8 cellular contexts compared by ENCODE assay signal in the genomic region with DNA sequence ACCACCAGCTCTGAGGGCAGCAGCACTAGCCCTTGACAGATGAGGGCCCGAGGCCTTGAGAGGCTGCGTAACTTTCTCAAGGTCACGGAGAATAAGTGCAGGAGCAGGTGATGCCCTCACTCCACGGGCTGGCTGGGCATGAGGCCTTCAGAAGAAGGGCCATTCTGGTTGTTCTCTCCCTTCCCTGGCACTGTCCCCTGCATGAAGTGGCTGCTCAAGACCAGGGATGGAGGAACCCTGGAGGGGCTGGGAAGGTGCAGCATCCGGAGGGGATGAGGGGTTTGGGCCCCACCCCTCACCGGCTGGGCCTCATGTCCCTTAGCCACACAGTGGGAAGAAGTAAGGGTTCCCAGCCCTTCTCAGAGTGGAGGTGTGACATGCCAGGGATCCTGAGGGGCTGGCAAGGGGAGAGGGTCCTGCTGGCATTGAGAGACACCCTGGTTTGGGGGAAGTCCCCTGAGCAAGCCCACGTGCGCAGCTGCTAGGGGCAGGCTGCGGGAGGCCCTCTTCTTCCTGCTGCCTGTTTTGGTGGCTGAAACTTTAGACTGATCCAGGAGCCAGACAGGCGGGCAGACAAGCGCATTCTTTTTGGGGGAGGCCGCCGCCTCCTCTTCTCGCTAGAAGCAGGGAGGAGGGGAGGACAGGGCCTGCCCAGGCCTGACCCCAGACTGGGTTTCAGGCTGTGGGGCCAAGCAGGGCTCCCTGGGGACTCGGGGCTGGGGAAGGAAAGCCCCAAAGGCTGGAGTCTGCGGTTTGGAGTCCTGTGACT.
A peak's percentile ranks its signal among the peaks of the same experiment; 100 is the strongest.
DNase-seq lines count a peak whose midpoint lies in the region; ATAC-seq, FAIRE-seq and TF ChIP-seq lines count a peak whose summit lies in the region.

No MANE protein-coding gene starts in this region.

- TF ChIP-seq CTCF in GM20000 (IDR thresholded peaks at IDR 0.05; ENCODE audit: extremely low read depth, missing control alignments) (no peak), astrocyte (IDR thresholded peaks at IDR 0.05; ENCODE audit: insufficient read depth, low read depth, low read length) (no peak), upper lobe of left lung (IDR thresholded peaks at IDR 0.05) (no peak)

- H3K9ac ChIP-seq in astrocyte (ENCODE audit: low read length) (peak overlapping the region; percentile 10), Karpas-422 (ENCODE audit: low read length) (no peak overlapping the region)

- peaks cover 4% of the 10 kb centered on the region for H3K36me3 ChIP-seq in astrocyte (ENCODE audit: insufficient read depth, low read length)
- peaks cover 0 to 18% (median 11%) of the 10 kb centered on the region in 4 donors for H3K36me3 ChIP-seq in upper lobe of left lung
- H3K36me3 ChIP-seq in Karpas-422 (ENCODE audit: insufficient read depth, low read length), result no peaks in the 10 kb centered on the region; the same call in 1 of the 2 replicates

- peak in 1 of 4 donors; percentile 30 for TF ChIP-seq POLR2A in upper lobe of left lung (IDR thresholded peaks at IDR 0.05)

- peak; percentile 49 for DNase-seq in DMS79 (lab: John Stamatoyannopoulos, UW)
- peak; percentile 75 for DNase-seq in GM20000 (ENCODE audit: low spot score)
- DNase-seq in astrocyte (ENCODE audit: low read depth), result no peak
- DNase-seq in medulla oblongata (ENCODE audit: extremely low spot score), result peak; percentile 81
- peak; percentile 46 to 61 for DNase-seq in upper lobe of left lung
- no peak for DNase-seq in Karpas-422
- no peak for DNase-seq in SIG-M5 treated with dmso at 0.1 percent for 504 hours (lab: John Stamatoyannopoulos, UW; ENCODE audit: unreplicated experiment)

- peaks cover 5% of the 10 kb centered on the region for H4K20me1 ChIP-seq in astrocyte (ENCODE audit: insufficient read depth, low read length)
- no peaks in the 10 kb centered on the region for H4K20me1 ChIP-seq in Karpas-422 (ENCODE audit: insufficient read depth, low read depth, low read length)

- H3K9me3 Mint-ChIP-seq in astrocyte (ENCODE audit: unreplicated experiment), result peaks cover 5% of the 10 kb centered on the region

- H2AFZ ChIP-seq in astrocyte (ENCODE audit: low read depth, low read length) (no peak overlapping the region), Karpas-422 (ENCODE audit: low read length) (no peak overlapping the region)

- FAIRE-seq in astrocyte (lab: Jason Lieb, UNC), result no peak

- H3K4me1 ChIP-seq in astrocyte (ENCODE audit: insufficient read depth, low read length) (peaks cover 11% of the 10 kb centered on the region), upper lobe of left lung (peaks cover 39 to 49% (median 47%) of the 10 kb centered on the region in 4 donors), Karpas-422 (ENCODE audit: low read length) (no peaks in the 10 kb centered on the region)

- H3K4me3 ChIP-seq in astrocyte (ENCODE audit: insufficient read depth, low read depth, low read length), result no peak overlapping the region
- no peak overlapping the region for H3K4me3 ChIP-seq in upper lobe of left lung
- H3K4me3 ChIP-seq in Karpas-422 (ENCODE audit: low read length), result no peak overlapping the region

- no peak for TF ChIP-seq EP300 in upper lobe of left lung (IDR thresholded peaks at IDR 0.05)

- H3K4me3 Mint-ChIP-seq in astrocyte (ENCODE audit: unreplicated experiment), result no peak overlapping the region

- H3K9me3 ChIP-seq in astrocyte (ENCODE audit: insufficient read depth, low read depth, low read length), result no peaks in the 10 kb centered on the region
- no peaks in the 10 kb centered on the region for H3K9me3 ChIP-seq in upper lobe of left lung
- H3K9me3 ChIP-seq in Karpas-422 (ENCODE audit: low read length), result no peaks in the 10 kb centered on the region

- no peaks in the 10 kb centered on the region for H3K27me3 Mint-ChIP-seq in astrocyte (ENCODE audit: low read depth, unreplicated experiment)

- peak overlapping the region; percentile 18 for H3K27ac Mint-ChIP-seq in astrocyte (ENCODE audit: unreplicated experiment)

- WGBS in upper lobe of left lung, 2 donors, result 37 to 55% methylated on average over 10 to 15 of the region's 16 CpGs

- peaks cover 21% of the 10 kb centered on the region for H3K4me1 Mint-ChIP-seq in astrocyte (ENCODE audit: low read depth, unreplicated experiment)

- H3K27ac ChIP-seq in astrocyte (ENCODE audit: low read depth, low read length) (no peak overlapping the region), upper lobe of left lung (peak overlapping the region; percentile 66 to 85 (median 81)), Karpas-422 (ENCODE audit: low read length) (no peak overlapping the region)

- H3K79me2 ChIP-seq in astrocyte (ENCODE audit: insufficient read depth, low read length) (no peaks in the 10 kb centered on the region), Karpas-422 (ENCODE audit: low read length) (no peaks in the 10 kb centered on the region)

- H3K9me2 ChIP-seq in Karpas-422 (replicated peaks; ENCODE audit: insufficient read depth, low read length), result no peaks in the 10 kb centered on the region

- H3K36me3 Mint-ChIP-seq in astrocyte (ENCODE audit: low read depth, unreplicated experiment), result peaks cover 3% of the 10 kb centered on the region

- peak overlapping the region; percentile 9 for H3K4me2 ChIP-seq in astrocyte (ENCODE audit: low read length)
- no peak overlapping the region for H3K4me2 ChIP-seq in Karpas-422 (ENCODE audit: low read depth, low read length, poor library complexity, severe bottlenecking)

- ATAC-seq in HG03521 (IDR thresholded peaks at IDR 0.05; ENCODE audit: unreplicated experiment) (peak; percentile 57), upper lobe of left lung (ENCODE audit: low FRiP score in 2 of 2) (peak; percentile 38 to 59)

- H3K27me3 ChIP-seq in astrocyte (ENCODE audit: insufficient read depth, low read length) (no peaks in the 10 kb centered on the region), upper lobe of left lung (no peaks in the 10 kb centered on the region), Karpas-422 (ENCODE audit: low read length) (no peaks in the 10 kb centered on the region)

Comparison
In these comparisons a context has a peak if more than half of its experiments do, and no peak if none do; other contexts are left out.
1. DNase-seq: peak in DMS79 (single experiment), GM20000 (single experiment), medulla oblongata (single experiment) and upper lobe of left lung (2 of 2); none in astrocyte (single experiment), Karpas-422 (single experiment) and SIG-M5 treated with dmso at 0.1 percent for 504 hours (single experiment).
2. H3K27ac ChIP-seq: peak in upper lobe of left lung (4 of 4); none in astrocyte (single experiment) and Karpas-422 (single experiment).